38 cellular contexts compared by ENCODE assay signal in the genomic region with DNA sequence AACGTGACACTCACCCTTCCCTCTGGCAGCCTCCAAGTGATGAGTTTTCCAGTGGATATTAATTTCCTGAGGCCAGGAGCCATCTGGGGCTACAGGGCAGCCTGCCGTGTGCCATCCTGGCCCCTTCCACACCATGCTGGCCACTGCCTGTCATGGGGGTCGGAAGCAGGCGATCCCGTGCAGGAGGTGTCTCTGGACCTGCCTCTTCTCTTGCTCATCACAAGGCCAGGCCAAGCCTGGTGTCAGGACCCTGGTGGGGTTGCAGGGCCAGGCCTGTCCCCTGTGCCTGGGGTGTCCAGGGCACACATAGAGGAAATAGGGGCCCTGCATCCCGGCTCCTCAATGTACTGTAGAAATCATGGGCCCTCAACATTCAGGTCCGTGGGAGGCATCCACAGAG. TPM values are rescaled to one million over a fixed set of nuclear protein-coding genes. Genes with fewer than 3 reads are reported as not detected.
"Had no signal": no experiment of that assay in that cellular context is flagged by ENCODE, and none has a peak within 500 bp of the region (broad histone marks: within the 10 kb centered on the region; RNA-seq: fewer than 3 reads in every experiment).

No MANE protein-coding gene starts in this region.

- H3K27ac ChIP-seq: adrenal gland, body of pancreas, brain microvascular endothelial cell, breast epithelium, VCaP had no signal

- H3K9me3 ChIP-seq: adrenal gland, body of pancreas, breast epithelium had no signal

- ATAC-seq: activated CD8-positive, alpha-beta T cell treated with anti-CD3 and anti-CD28 coated beads for 36 hours; activated naive CD4-positive, alpha-beta T cell treated with anti-CD3 and anti-CD28 coated beads, Interleukin-2, amount 50 U/mL, for 72 hours; activated T-cell treated with anti-CD3 and anti-CD28 coated beads, Interleukin-2, amount 50 U/mL, for 4 hours; activated T-cell treated with anti-CD3 and anti-CD28 coated beads, Interleukin-2, amount 50 U/mL, for 72 hours; activated T-helper 17 cell treated with anti-CD3 and anti-CD28 coated beads, Interleukin-2, amount 50 U/mL, for 72 hours; body of pancreas had no signal

- FAIRE-seq: astrocyte, TTC549 had no signal

- H3K27me3 ChIP-seq: adrenal gland, body of pancreas had no signal

- H3K4me1 ChIP-seq: adrenal gland, breast epithelium had no signal

- H3K36me3 ChIP-seq: adrenal gland, brain microvascular endothelial cell, breast epithelium had no signal

- DNase-seq: activated B cell treated with CpG ODN at 0.5 μM for 24 hours; activated CD4-positive, alpha-beta memory T cell treated with anti-CD3 and anti-CD28 coated beads for 36 hours; activated CD4-positive, alpha-beta T cell treated with anti-CD3 and anti-CD28 coated beads for 4 hours; activated CD4-positive, alpha-beta T cell treated with anti-CD3 and anti-CD28 coated beads, Interleukin-2, amount 10 ng/mL, durations not matched to agents 24 days and 14 days; activated CD4-positive, alpha-beta T cell treated with anti-CD3 and anti-CD28 coated beads, Interleukin-2, amount 50 U/mL, for 1 hour; activated CD4-positive, alpha-beta T cell treated with anti-CD3 and anti-CD28 coated beads, Interleukin-2, amount 50 U/mL, for 4 hours; activated CD4-positive, CD25-positive, alpha-beta regulatory T cell treated with anti-CD3 and anti-CD28 coated beads, Interleukin-2, amount 50 U/mL, for 72 hours; activated CD8-positive, alpha-beta memory T cell treated with anti-CD3 and anti-CD28 coated beads, Interleukin-2, amount 50 U/mL, for 4 hours; activated CD8-positive, alpha-beta T cell treated with anti-CD3 and anti-CD28 coated beads for 36 hours; activated effector memory CD4-positive, alpha-beta T cell treated with anti-CD3 and anti-CD28 coated beads, Interleukin-2, amount 50 U/mL, for 16 hours; activated gamma-delta T cell treated with Interleukin-2 at 50 U/mL for 16 hours; activated naive CD4-positive, alpha-beta T cell; activated naive CD4-positive, alpha-beta T cell treated with anti-CD3 and anti-CD28 coated beads for 36 hours; activated naive CD4-positive, alpha-beta T cell treated with anti-CD3 and anti-CD28 coated beads, Interleukin-2, amount 50 U/mL, for 16 hours; activated naive CD8-positive, alpha-beta T cell treated with anti-CD3 and anti-CD28 coated beads for 36 hours; activated T-cell treated with anti-CD3 and anti-CD28 coated beads for 4 hours; activated T-cell treated with anti-CD3 and anti-CD28 coated beads, Interleukin-2, amount 50 U/mL, for 1 hour; activated T-cell treated with anti-CD3 and anti-CD28 coated beads, Interleukin-2, amount 50 U/mL, for 4 hours; activated T-cell treated with anti-CD3 and anti-CD28 coated beads, Interleukin-2, amount 50 U/mL, for 72 hours; adrenal gland; amniotic stem cell; aorta; body of pancreas; brain microvascular endothelial cell; central memory CD4-positive, alpha-beta T cell; SW 1271; T-helper 1 cell; T-helper 2 cell; T-helper 9 cell had no signal

- H3K4me3 ChIP-seq: adrenal gland, body of pancreas, breast epithelium had no signal

RNA-seq across cellular contexts. Expression of gene KRTAP5-3, which starts 3.6 kb away (rescaled TPM):
- total RNA-seq: activated B cell treated with CpG ODN at 0.5 μM for 24 hours; activated CD4-positive, alpha-beta memory T cell treated with anti-CD3 and anti-CD28 coated beads for 36 hours; activated CD4-positive, alpha-beta T cell treated with anti-CD3 and anti-CD28 coated beads, Interleukin-2, amount 10 ng/mL, durations not matched to agents 24 days and 14 days; activated CD8-positive, alpha-beta memory T cell treated with anti-CD3 and anti-CD28 coated beads for 36 hours; activated CD8-positive, alpha-beta T cell treated with anti-CD3 and anti-CD28 coated beads for 36 hours; activated naive CD4-positive, alpha-beta T cell treated with anti-CD3 and anti-CD28 coated beads for 36 hours; activated naive CD4-positive, alpha-beta T cell treated with anti-CD3 and anti-CD28 coated beads, Interleukin-2, amount 50 U/mL, for 72 hours; activated naive CD8-positive, alpha-beta T cell treated with anti-CD3 and anti-CD28 coated beads for 36 hours; activated T-cell treated with anti-CD3 and anti-CD28 coated beads, Interleukin-2, amount 50 U/mL, for 4 hours; activated T-cell treated with anti-CD3 and anti-CD28 coated beads, Interleukin-2, amount 50 U/mL, for 72 hours; activated T-helper 1 cell treated with anti-CD3 and anti-CD28 coated beads, Interleukin-12 subunit alpha, Interleukin-12 subunit beta, Interleukin-2, Interleukin-4 antibody, amounts not matched to agents 30 ng/mL and 10 ng/mL and 1 ng/mL, durations not matched to agents 14 hours and 24 hours and 36 hours; activated T-helper 17 cell treated with anti-CD3 and anti-CD28 coated beads, Interleukin-2, amount 50 U/mL, for 72 hours; adrenal gland; aorta; astrocyte; body of pancreas; breast epithelium; cardiac septum had no signal
- polyA plus RNA-seq: adrenal gland, aorta had no signal

RNA-seq across cellular contexts. Expression of gene KRTAP5-2, which starts 6.6 kb away (rescaled TPM):
- total RNA-seq: activated B cell treated with CpG ODN at 0.5 μM for 24 hours; activated CD4-positive, alpha-beta memory T cell treated with anti-CD3 and anti-CD28 coated beads for 36 hours; activated CD4-positive, alpha-beta T cell treated with anti-CD3 and anti-CD28 coated beads, Interleukin-2, amount 10 ng/mL, durations not matched to agents 24 days and 14 days; activated CD8-positive, alpha-beta memory T cell treated with anti-CD3 and anti-CD28 coated beads for 36 hours; activated CD8-positive, alpha-beta T cell treated with anti-CD3 and anti-CD28 coated beads for 36 hours; activated naive CD4-positive, alpha-beta T cell treated with anti-CD3 and anti-CD28 coated beads for 36 hours; activated naive CD4-positive, alpha-beta T cell treated with anti-CD3 and anti-CD28 coated beads, Interleukin-2, amount 50 U/mL, for 72 hours; activated naive CD8-positive, alpha-beta T cell treated with anti-CD3 and anti-CD28 coated beads for 36 hours; activated T-cell treated with anti-CD3 and anti-CD28 coated beads, Interleukin-2, amount 50 U/mL, for 4 hours; activated T-cell treated with anti-CD3 and anti-CD28 coated beads, Interleukin-2, amount 50 U/mL, for 72 hours; activated T-helper 1 cell treated with anti-CD3 and anti-CD28 coated beads, Interleukin-12 subunit alpha, Interleukin-12 subunit beta, Interleukin-2, Interleukin-4 antibody, amounts not matched to agents 30 ng/mL and 10 ng/mL and 1 ng/mL, durations not matched to agents 14 hours and 24 hours and 36 hours; activated T-helper 17 cell treated with anti-CD3 and anti-CD28 coated beads, Interleukin-2, amount 50 U/mL, for 72 hours; adrenal gland; aorta; astrocyte; body of pancreas; breast epithelium; cardiac septum had no signal
- polyA plus RNA-seq: adrenal gland, aorta had no signal

RNA-seq across cellular contexts. Expression of gene KRTAP5-4, which starts 17.2 kb away (rescaled TPM):
- total RNA-seq: activated B cell treated with CpG ODN at 0.5 μM for 24 hours; activated CD4-positive, alpha-beta memory T cell treated with anti-CD3 and anti-CD28 coated beads for 36 hours; activated CD4-positive, alpha-beta T cell treated with anti-CD3 and anti-CD28 coated beads, Interleukin-2, amount 10 ng/mL, durations not matched to agents 24 days and 14 days; activated CD8-positive, alpha-beta memory T cell treated with anti-CD3 and anti-CD28 coated beads for 36 hours; activated CD8-positive, alpha-beta T cell treated with anti-CD3 and anti-CD28 coated beads for 36 hours; activated naive CD4-positive, alpha-beta T cell treated with anti-CD3 and anti-CD28 coated beads for 36 hours; activated naive CD4-positive, alpha-beta T cell treated with anti-CD3 and anti-CD28 coated beads, Interleukin-2, amount 50 U/mL, for 72 hours; activated naive CD8-positive, alpha-beta T cell treated with anti-CD3 and anti-CD28 coated beads for 36 hours; activated T-cell treated with anti-CD3 and anti-CD28 coated beads, Interleukin-2, amount 50 U/mL, for 4 hours; activated T-cell treated with anti-CD3 and anti-CD28 coated beads, Interleukin-2, amount 50 U/mL, for 72 hours; activated T-helper 1 cell treated with anti-CD3 and anti-CD28 coated beads, Interleukin-12 subunit alpha, Interleukin-12 subunit beta, Interleukin-2, Interleukin-4 antibody, amounts not matched to agents 30 ng/mL and 10 ng/mL and 1 ng/mL, durations not matched to agents 14 hours and 24 hours and 36 hours; activated T-helper 17 cell treated with anti-CD3 and anti-CD28 coated beads, Interleukin-2, amount 50 U/mL, for 72 hours; adrenal gland; aorta; astrocyte; body of pancreas; breast epithelium; cardiac septum had no signal
- polyA plus RNA-seq: adrenal gland, aorta had no signal

RNA-seq across cellular contexts. Expression of gene KRTAP5-1, which starts 19.6 kb away (rescaled TPM):
- total RNA-seq: activated B cell treated with CpG ODN at 0.5 μM for 24 hours; activated CD4-positive, alpha-beta memory T cell treated with anti-CD3 and anti-CD28 coated beads for 36 hours; activated CD4-positive, alpha-beta T cell treated with anti-CD3 and anti-CD28 coated beads, Interleukin-2, amount 10 ng/mL, durations not matched to agents 24 days and 14 days; activated CD8-positive, alpha-beta memory T cell treated with anti-CD3 and anti-CD28 coated beads for 36 hours; activated CD8-positive, alpha-beta T cell treated with anti-CD3 and anti-CD28 coated beads for 36 hours; activated naive CD4-positive, alpha-beta T cell treated with anti-CD3 and anti-CD28 coated beads for 36 hours; activated naive CD4-positive, alpha-beta T cell treated with anti-CD3 and anti-CD28 coated beads, Interleukin-2, amount 50 U/mL, for 72 hours; activated naive CD8-positive, alpha-beta T cell treated with anti-CD3 and anti-CD28 coated beads for 36 hours; activated T-cell treated with anti-CD3 and anti-CD28 coated beads, Interleukin-2, amount 50 U/mL, for 4 hours; activated T-cell treated with anti-CD3 and anti-CD28 coated beads, Interleukin-2, amount 50 U/mL, for 72 hours; activated T-helper 1 cell treated with anti-CD3 and anti-CD28 coated beads, Interleukin-12 subunit alpha, Interleukin-12 subunit beta, Interleukin-2, Interleukin-4 antibody, amounts not matched to agents 30 ng/mL and 10 ng/mL and 1 ng/mL, durations not matched to agents 14 hours and 24 hours and 36 hours; activated T-helper 17 cell treated with anti-CD3 and anti-CD28 coated beads, Interleukin-2, amount 50 U/mL, for 72 hours; adrenal gland; aorta; astrocyte; body of pancreas; breast epithelium; cardiac septum had no signal
- polyA plus RNA-seq: aorta had no signal

RNA-seq across cellular contexts. Expression of gene KRTAP5-5, which starts 24.9 kb away (rescaled TPM):
- total RNA-seq: activated B cell treated with CpG ODN at 0.5 μM for 24 hours; activated CD4-positive, alpha-beta memory T cell treated with anti-CD3 and anti-CD28 coated beads for 36 hours; activated CD4-positive, alpha-beta T cell treated with anti-CD3 and anti-CD28 coated beads, Interleukin-2, amount 10 ng/mL, durations not matched to agents 24 days and 14 days; activated CD8-positive, alpha-beta memory T cell treated with anti-CD3 and anti-CD28 coated beads for 36 hours; activated CD8-positive, alpha-beta T cell treated with anti-CD3 and anti-CD28 coated beads for 36 hours; activated naive CD4-positive, alpha-beta T cell treated with anti-CD3 and anti-CD28 coated beads for 36 hours; activated naive CD4-positive, alpha-beta T cell treated with anti-CD3 and anti-CD28 coated beads, Interleukin-2, amount 50 U/mL, for 72 hours; activated naive CD8-positive, alpha-beta T cell treated with anti-CD3 and anti-CD28 coated beads for 36 hours; activated T-cell treated with anti-CD3 and anti-CD28 coated beads, Interleukin-2, amount 50 U/mL, for 4 hours; activated T-cell treated with anti-CD3 and anti-CD28 coated beads, Interleukin-2, amount 50 U/mL, for 72 hours; activated T-helper 1 cell treated with anti-CD3 and anti-CD28 coated beads, Interleukin-12 subunit alpha, Interleukin-12 subunit beta, Interleukin-2, Interleukin-4 antibody, amounts not matched to agents 30 ng/mL and 10 ng/mL and 1 ng/mL, durations not matched to agents 14 hours and 24 hours and 36 hours; activated T-helper 17 cell treated with anti-CD3 and anti-CD28 coated beads, Interleukin-2, amount 50 U/mL, for 72 hours; adrenal gland; aorta; astrocyte; body of pancreas; breast epithelium; cardiac septum had no signal
- polyA plus RNA-seq: adrenal gland, aorta had no signal
